ENCODE assay signal across 11 cellular contexts in genomic region chr2:150143087-150143536, GRCh38.
A peak's percentile ranks its signal among the peaks of the same experiment; 100 is the strongest.
DNase-seq lines count a peak whose midpoint lies in the region; ATAC-seq and TF ChIP-seq lines count a peak whose summit lies in the region.
"Had no signal": no experiment of that assay in that cellular context is flagged by ENCODE, and none has a peak within 500 bp of the region (broad histone marks: within the 10 kb centered on the region; RNA-seq: fewer than 3 reads in every experiment).

No MANE protein-coding gene starts in this region.

- WGBS in heart right ventricle, 2 donors = 53 to 60% methylated on average over 7 of the region's 7 CpGs

- no peak overlapping the region for H3K9ac ChIP-seq in adipocyte (ENCODE audit: low read length)

- CTCF ChIA-PET in HEK293T (lab: Yijun Ruan, JAX) = no interaction called here

- H3K9me3 ChIP-seq in heart right ventricle (peaks cover 0 to 29% (median 4%) of the 10 kb centered on the region in 11 donors), right atrium auricular region (peaks cover 0 to 24% of the 10 kb centered on the region in 2 donors), adipocyte (ENCODE audit: control insufficient read depth, low read length) (peaks cover 13% of the 10 kb centered on the region), upper lobe of right lung (peaks cover 5% of the 10 kb centered on the region)

- H3K27me3 ChIP-seq in heart right ventricle (no peaks in the 10 kb centered on the region), right atrium auricular region (no peaks in the 10 kb centered on the region), adipocyte (replicated peaks; ENCODE audit: control insufficient read depth, insufficient read depth, low read length) (no peaks in the 10 kb centered on the region), upper lobe of right lung (no peaks in the 10 kb centered on the region)

- TF ChIP-seq CTCF in heart right ventricle (IDR thresholded peaks at IDR 0.05) (no peak), right atrium auricular region (IDR thresholded peaks at IDR 0.05) (no peak), fibroblast of villous mesenchyme (IDR thresholded peaks at IDR 0.05; ENCODE audit: insufficient read depth, low read depth, low read length) (no peak), upper lobe of right lung (IDR thresholded peaks at IDR 0.05) (no peak)

- peak in 6 of 8 donors; percentile 20 to 79 (median 46) for ATAC-seq in heart right ventricle
- ATAC-seq in upper lobe of right lung = peak; percentile 91

- H3K27ac ChIP-seq in heart right ventricle (peak overlapping the region in 2 of 10 donors; percentile 28 to 42), right atrium auricular region (no peak overlapping the region), upper lobe of right lung (no peak overlapping the region)
- H3K27ac ChIP-seq: SK-N-MC had no signal

- DNase-seq in heart right ventricle (no peak), right atrium auricular region (ENCODE audit: low spot score) (no peak), adipocyte (ENCODE audit: low read depth) (peak; percentile 59), fibroblast of villous mesenchyme (ENCODE audit: low read depth) (peak; percentile 73), upper lobe of right lung (no peak), MV-4-11 (lab: John Stamatoyannopoulos, UW) (no peak), HEK293T (ENCODE audit: extremely low spot score) (no peak), occipital lobe (lab: John Stamatoyannopoulos, UW) (no peak)
- DNase-seq: activated naive CD4-positive, alpha-beta T cell treated with anti-CD3 and anti-CD28 coated beads, Interleukin-2, amount 50 U/mL, for 16 hours; cerebellar nuclear complex had no signal

- POLR2A ChIA-PET in HEK293T (lab: Yijun Ruan, JAX) = no interaction called here

- no peak overlapping the region for H3K4me3 ChIP-seq in heart right ventricle
- H3K4me3 ChIP-seq in right atrium auricular region = no peak overlapping the region
- no peak overlapping the region for H3K4me3 ChIP-seq in adipocyte (ENCODE audit: low read length)
- no peak overlapping the region for H3K4me3 ChIP-seq in fibroblast of villous mesenchyme (ENCODE audit: low read depth, low read length)
- no peak overlapping the region for H3K4me3 ChIP-seq in upper lobe of right lung
- H3K4me3 ChIP-seq: SK-N-MC had no signal

- intact Hi-C loops in heart right ventricle (cut with DNase I) (no loop called here), upper lobe of right lung (cut with DNase I) (no loop called here)

- no peaks in the 10 kb centered on the region for H3K36me3 ChIP-seq in heart right ventricle
- no peaks in the 10 kb centered on the region for H3K36me3 ChIP-seq in right atrium auricular region
- H3K36me3 ChIP-seq in adipocyte (ENCODE audit: control insufficient read depth, insufficient read depth, low read length, severe bottlenecking) = no peaks in the 10 kb centered on the region
- H3K36me3 ChIP-seq in upper lobe of right lung = no peaks in the 10 kb centered on the region

- peaks cover 0 to 25% (median 0%) of the 10 kb centered on the region in 9 donors for H3K4me1 ChIP-seq in heart right ventricle
- no peaks in the 10 kb centered on the region for H3K4me1 ChIP-seq in right atrium auricular region
- H3K4me1 ChIP-seq in adipocyte (ENCODE audit: control insufficient read depth, insufficient read depth, low read length) = no peaks in the 10 kb centered on the region
- no peaks in the 10 kb centered on the region for H3K4me1 ChIP-seq in upper lobe of right lung

TF ChIP-seq in HEK293T, 16 proteins besides CTCF, POLR2A, EP300 and RAD21:
- TF ChIP-seq FOXA1 (IDR thresholded peaks at IDR 0.05) = no peak
- no peak for TF ChIP-seq FOXM1 (IDR thresholded peaks at IDR 0.05; ENCODE audit: borderline replicate concordance)
- TF ChIP-seq PKNOX1 (IDR thresholded peaks at IDR 0.05) = no peak
- no peak for TF ChIP-seq SP1 (IDR thresholded peaks at IDR 0.05)
- TF ChIP-seq L3MBTL2 (conservative IDR thresholded peaks at IDR 0.05) = no peak
- TF ChIP-seq SUZ12 (IDR thresholded peaks at IDR 0.05) = no peak
- no peak for TF ChIP-seq LEF1 (IDR thresholded peaks at IDR 0.05; ENCODE audit: borderline replicate concordance)

Comparison
In these comparisons a context has a peak if more than half of its experiments do, and no peak if none do; other contexts are left out.
1. DNase-seq: peak in adipocyte (single experiment) and fibroblast of villous mesenchyme (single experiment); none in heart right ventricle (0 of 2), right atrium auricular region (single experiment), upper lobe of right lung (single experiment), MV-4-11 (single experiment), HEK293T (single experiment) and occipital lobe (single experiment).